12 cellular contexts compared by ENCODE assay signal in the genomic region with DNA sequence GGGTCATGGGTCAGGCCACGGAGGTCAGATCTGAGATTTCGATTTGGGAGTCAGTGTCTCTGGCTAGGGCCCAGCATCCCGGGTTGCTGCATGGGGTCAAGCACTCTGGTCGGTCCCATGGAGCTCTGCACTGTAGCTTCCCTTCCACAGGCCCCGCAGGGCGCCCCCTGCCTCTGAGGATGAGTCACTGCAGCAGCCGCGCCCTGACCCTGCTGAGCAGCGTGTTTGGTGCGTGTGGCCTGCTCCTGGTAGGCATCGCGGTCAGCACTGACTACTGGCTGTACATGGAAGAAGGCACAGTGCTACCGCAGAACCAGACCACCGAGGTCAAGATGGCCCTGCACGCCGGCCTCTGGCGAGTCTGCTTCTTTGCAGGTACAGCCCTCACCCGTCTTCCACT. TPM values are rescaled to one million over a fixed set of nuclear protein-coding genes. Genes with fewer than 3 reads are reported as not detected.
DNase-seq lines count a peak whose midpoint lies in the region; ATAC-seq and TF ChIP-seq lines count a peak whose summit lies in the region.
"Had no signal": no experiment of that assay in that cellular context is flagged by ENCODE, and none has a peak within 500 bp of the region (broad histone marks: within the 10 kb centered on the region; RNA-seq: fewer than 3 reads in every experiment).

No MANE protein-coding gene starts in this region.

- peaks cover 19% of the 10 kb centered on the region for H3K27me3 ChIP-seq in mammary epithelial cell (ENCODE audit: insufficient read depth, low read length)
- H3K27me3 ChIP-seq in Karpas-422 (ENCODE audit: low read length): no peaks in the 10 kb centered on the region
- H3K27me3 ChIP-seq in smooth muscle cell (ENCODE audit: low read depth): peaks cover 40% of the 10 kb centered on the region

- in situ Hi-C loops in mammary epithelial cell (cut with MboI; ENCODE audit: low sequenced_read_pairs in 2 of 2): no loop called here

- H3K36me3 ChIP-seq in mammary epithelial cell (ENCODE audit: insufficient read depth, low read length): no peaks in the 10 kb centered on the region
- no peaks in the 10 kb centered on the region for H3K36me3 ChIP-seq in Karpas-422 (ENCODE audit: insufficient read depth, low read length)
- no peaks in the 10 kb centered on the region for H3K36me3 ChIP-seq in smooth muscle cell (ENCODE audit: low read depth)

- no peak overlapping the region for H3K27ac Mint-ChIP-seq in MCF 10A (ENCODE audit: low read depth, unreplicated experiment)
- H3K27ac Mint-ChIP-seq: activated T-cell treated with anti-CD3 and anti-CD28 coated beads, Interleukin-2, amount 50 U/mL, for 72 hours; stimulated activated naive B cell treated with anti-CD40 and anti-IgM and Interleukin-4, amounts not matched to agents 10 μg/mL and 1 μg/mL and 100 μg/mL, for 72 hours had no signal

- CTCF ChIA-PET in MCF 10A (lab: Yijun Ruan, JAX): interaction anchor here (0.7 to 0.9 kb wide), 3 partner anchors 110 to 209 kb away, joined by 3 to 4 read pairs (median 4); no protein-coding TSS in a partner anchor
- CTCF ChIA-PET in mammary epithelial cell (lab: Charles Lee; ENCODE audit: low non-redundant PET): no interaction called here

- POLR2A ChIA-PET in MCF 10A (lab: Yijun Ruan, JAX): no interaction called here

- no peaks in the 10 kb centered on the region for H3F3A ChIP-seq in smooth muscle cell (ENCODE audit: low read depth)

- no peaks in the 10 kb centered on the region for H3K4me1 ChIP-seq in mammary epithelial cell (ENCODE audit: insufficient read depth, low read length)
- no peaks in the 10 kb centered on the region for H3K4me1 ChIP-seq in Karpas-422 (ENCODE audit: low read length)
- H3K4me1 ChIP-seq in smooth muscle cell (ENCODE audit: low read depth): peaks cover 4% of the 10 kb centered on the region

- no peaks in the 10 kb centered on the region for H3K9me2 ChIP-seq in Karpas-422 (replicated peaks; ENCODE audit: insufficient read depth, low read length)

- H3K4me3 Mint-ChIP-seq in MCF 10A (ENCODE audit: unreplicated experiment): no peak overlapping the region
- H3K4me3 Mint-ChIP-seq: activated T-cell treated with anti-CD3 and anti-CD28 coated beads, Interleukin-2, amount 50 U/mL, for 72 hours; stimulated activated naive B cell treated with anti-CD40 and anti-IgM and Interleukin-4, amounts not matched to agents 10 μg/mL and 1 μg/mL and 100 μg/mL, for 72 hours had no signal

- dilution Hi-C loops in mammary epithelial cell (cut with HindIII; ENCODE audit: low sequenced_read_pairs): no loop called here

- H3K4me3 ChIP-seq in mammary epithelial cell (replicated peaks in 1 of 3; ENCODE audit: insufficient read depth in 1 of 3, low read depth in 2 of 3, low read length in 3 of 3) (no peak overlapping the region), Karpas-422 (ENCODE audit: low read length) (no peak overlapping the region), smooth muscle cell (no peak overlapping the region)

- peaks cover 44% of the 10 kb centered on the region for H3K27me3 Mint-ChIP-seq in MCF 10A (ENCODE audit: insufficient read depth, unreplicated experiment)

- no TSS peak for BruUV-seq in MCF 10A (replicated peaks; lab: Mats Ljungman, UMichigan)
- no TSS peak for BruUV-seq in mammary epithelial cell (replicated peaks; lab: Mats Ljungman, UMichigan)

- H3K27ac ChIP-seq in mammary epithelial cell (ENCODE audit: insufficient read depth, low read depth, low read length) (no peak overlapping the region), Karpas-422 (ENCODE audit: low read length) (no peak overlapping the region), smooth muscle cell (ENCODE audit: low read depth) (no peak overlapping the region)

- peaks cover 7% of the 10 kb centered on the region for H3K4me1 Mint-ChIP-seq in MCF 10A (ENCODE audit: insufficient read depth, unreplicated experiment)

- H3K9ac ChIP-seq in mammary epithelial cell (ENCODE audit: insufficient read depth, low read length): no peak overlapping the region
- no peak overlapping the region for H3K9ac ChIP-seq in Karpas-422 (ENCODE audit: low read length)
- H3K9ac ChIP-seq in smooth muscle cell (ENCODE audit: low read depth): no peak overlapping the region

- peaks cover 6% of the 10 kb centered on the region for H3K36me3 Mint-ChIP-seq in MCF 10A (ENCODE audit: insufficient read depth, unreplicated experiment)

- H3K9me3 Mint-ChIP-seq in MCF 10A (ENCODE audit: unreplicated experiment): peaks cover 15% of the 10 kb centered on the region

- no peak for DNase-seq in MCF 10A (ENCODE audit: unreplicated experiment)
- no peak for DNase-seq in mammary epithelial cell
- DNase-seq in Karpas-422: peak; percentile 67
- peak; percentile 73 for DNase-seq in ecto neural progenitor cell (ENCODE audit: low spot score)
- no peak for DNase-seq in smooth muscle cell (lab: John Stamatoyannopoulos, UW; ENCODE audit: unreplicated experiment)
- DNase-seq in AG08395 (ENCODE audit: low spot score): no peak
- DNase-seq in NCI-H1092 (lab: John Stamatoyannopoulos, UW): no peak
- DNase-seq: stimulated activated naive B cell treated with anti-CD40 and anti-IgM and Interleukin-4, amounts not matched to agents 10 μg/mL and 1 μg/mL and 100 μg/mL, for 72 hours had no signal

- 84% methylated on average over 8 of the region's 18 CpGs for WGBS in mammary epithelial cell (ENCODE audit: low coverage, missing lambda C conversion rate)
- 64% methylated on average over 18 of the region's 18 CpGs for WGBS in smooth muscle cell (ENCODE audit: low lambda C conversion rate)

- H3K79me2 ChIP-seq in mammary epithelial cell (ENCODE audit: insufficient read depth, low read length) (no peaks in the 10 kb centered on the region), Karpas-422 (ENCODE audit: low read length) (no peaks in the 10 kb centered on the region), smooth muscle cell (ENCODE audit: low read depth) (no peaks in the 10 kb centered on the region)

- TF ChIP-seq CTCF in MCF 10A (IDR thresholded peaks at IDR 0.05; ENCODE audit: unreplicated experiment) (peak; percentile 21), mammary epithelial cell (conservative IDR thresholded peaks at IDR 0.05 in 1 of 2, IDR thresholded peaks at IDR 0.05 in 1 of 2; ENCODE audit: extremely low read depth in 1 of 2, insufficient read depth in 1 of 2, low read depth in 1 of 2, low read length in 2 of 2) (no peak), smooth muscle cell (IDR thresholded peaks at IDR 0.05; ENCODE audit: borderline replicate concordance, insufficient read depth, poor library complexity, severe bottlenecking) (peak; percentile 25)

- no peak overlapping the region for H2AFZ ChIP-seq in mammary epithelial cell (ENCODE audit: low read depth, low read length)
- no peak overlapping the region for H2AFZ ChIP-seq in Karpas-422 (ENCODE audit: low read length)
- H2AFZ ChIP-seq in smooth muscle cell (ENCODE audit: low read depth): no peak overlapping the region

- H3K4me2 ChIP-seq in mammary epithelial cell (ENCODE audit: insufficient read depth, low read depth, low read length) (no peak overlapping the region), Karpas-422 (ENCODE audit: low read depth, low read length, poor library complexity, severe bottlenecking) (no peak overlapping the region), smooth muscle cell (no peak overlapping the region)

- H3K9me3 ChIP-seq in mammary epithelial cell (replicated peaks; ENCODE audit: insufficient read depth, low read length) (peaks cover 3% of the 10 kb centered on the region), Karpas-422 (ENCODE audit: low read length) (no peaks in the 10 kb centered on the region), smooth muscle cell (replicated peaks; ENCODE audit: low read depth) (no peaks in the 10 kb centered on the region)

- H4K20me1 ChIP-seq in mammary epithelial cell (ENCODE audit: insufficient read depth, low read length) (no peaks in the 10 kb centered on the region), Karpas-422 (ENCODE audit: insufficient read depth, low read depth, low read length) (no peaks in the 10 kb centered on the region), smooth muscle cell (ENCODE audit: low read depth) (no peaks in the 10 kb centered on the region)

- ATAC-seq in GM21576 (IDR thresholded peaks at IDR 0.05; ENCODE audit: unreplicated experiment): no peak
- ATAC-seq: activated T-cell treated with anti-CD3 and anti-CD28 coated beads, Interleukin-2, amount 50 U/mL, for 72 hours; stimulated activated naive B cell treated with anti-CD40 and anti-IgM and Interleukin-4, amounts not matched to agents 10 μg/mL and 1 μg/mL and 100 μg/mL, for 72 hours had no signal

- intact Hi-C loops in MCF 10A (cut with micrococcal nuclease) (no loop called here), mammary epithelial cell (cut with micrococcal nuclease) (no loop called here)

RNA-seq across cellular contexts. Expression of a gene that starts 3.6 kb away (rescaled TPM):
- not detected in 2 replicates for total RNA-seq in MCF 10A (2022)
- total RNA-seq in mammary epithelial cell: not detected
- polyA plus RNA-seq in mammary epithelial cell: not detected
- polyA minus RNA-seq in mammary epithelial cell: not detected
- not detected in 2 replicates for total RNA-seq in Karpas-422 (2014; rRNA removed; shearing (Covaris generic); ENCODE audit: low replicate concordance)
- total RNA-seq in smooth muscle cell: 2.3 and 6.1 TPM in 2 replicates
- polyA plus RNA-seq in smooth muscle cell: 0.59 and 1.3 TPM in 2 replicates
- total RNA-seq: activated T-cell treated with anti-CD3 and anti-CD28 coated beads, Interleukin-2, amount 50 U/mL, for 72 hours; bronchial epithelial cell; T-helper 2 cell treated with Interferon-gamma antibody and Interleukin-4, amounts not matched to agents 100 ng/mL and 5 ng/mL, for 36 hours had no signal

RNA-seq across cellular contexts. Expression of a gene that starts 30.7 kb away (rescaled TPM):
- total RNA-seq in MCF 10A (2022) (not detected in 2 replicates), mammary epithelial cell (not detected), smooth muscle cell (0.18 TPM in 1 of 2 replicates, not detected in the other)
- polyA plus RNA-seq in mammary epithelial cell (not detected), smooth muscle cell (0.51 and 0.59 TPM in 2 replicates)
- polyA minus RNA-seq in mammary epithelial cell: not detected
- total RNA-seq in Karpas-422 (2014; rRNA removed; shearing (Covaris generic); ENCODE audit: low replicate concordance): not detected in 2 replicates
- total RNA-seq: activated T-cell treated with anti-CD3 and anti-CD28 coated beads, Interleukin-2, amount 50 U/mL, for 72 hours; bronchial epithelial cell; T-helper 2 cell treated with Interferon-gamma antibody and Interleukin-4, amounts not matched to agents 100 ng/mL and 5 ng/mL, for 36 hours had no signal

RNA-seq across cellular contexts. Expression of a gene that starts 45.0 kb away (rescaled TPM):
- total RNA-seq in MCF 10A (2022) (39.0 and 43.3 TPM in 2 replicates), mammary epithelial cell (10 to 100 TPM; 26.5 to 64.1 TPM), smooth muscle cell (83.8 and 97.6 TPM in 2 replicates)
- polyA plus RNA-seq in mammary epithelial cell (9.6 TPM), smooth muscle cell (193 and 247 TPM in 2 replicates)
- 27.1 TPM for polyA minus RNA-seq in mammary epithelial cell
- total RNA-seq in Karpas-422 (2014; rRNA removed; shearing (Covaris generic); ENCODE audit: low replicate concordance): not detected in 2 replicates

RNA-seq across cellular contexts. Expression of a gene that starts 50.1 kb away (rescaled TPM):
- total RNA-seq in MCF 10A (2022) (0.16 TPM in 1 of 2 replicates, not detected in the other), mammary epithelial cell (not detected), smooth muscle cell (0.04 and 0.31 TPM in 2 replicates)
- polyA plus RNA-seq in mammary epithelial cell (not detected), smooth muscle cell (0.03 and 0.19 TPM in 2 replicates)
- polyA minus RNA-seq in mammary epithelial cell: not detected
- total RNA-seq in Karpas-422 (2014; rRNA removed; shearing (Covaris generic); ENCODE audit: low replicate concordance): not detected in 2 replicates
- total RNA-seq: bronchial epithelial cell; T-helper 2 cell treated with Interferon-gamma antibody and Interleukin-4, amounts not matched to agents 100 ng/mL and 5 ng/mL, for 36 hours had no signal

Comparison
In these comparisons a context has a peak if more than half of its experiments do, and no peak if none do; other contexts are left out.
1. CTCF ChIP-seq: peak in MCF 10A (single experiment) and smooth muscle cell (single experiment); none in mammary epithelial cell (0 of 2).
2. DNase-seq: peak in Karpas-422 (single experiment) and ecto neural progenitor cell (single experiment); none in MCF 10A (single experiment), mammary epithelial cell (single experiment), smooth muscle cell (single experiment), AG08395 (single experiment) and NCI-H1092 (single experiment).
3. RNA of a gene that starts 45.0 kb away (total RNA-seq): 83.8 to 97.6 TPM in smooth muscle cell, 26.5 to 64.1 TPM in mammary epithelial cell and 39.0 to 43.3 TPM in MCF 10A; not detected in Karpas-422; every median in the first group is over 10 times any median in the second.